27 cellular contexts compared by ENCODE assay signal in genomic region chr3:181797431-181797830, GRCh38.
"Had no signal": no experiment of that assay in that cellular context is flagged by ENCODE, and none has a peak within 500 bp of the region (broad histone marks: within the 10 kb centered on the region; RNA-seq: fewer than 3 reads in every experiment).

No MANE protein-coding gene starts in this region.

- H3K27ac ChIP-seq: breast epithelium, epithelial cell of prostate, esophagus squamous epithelium, left ventricle myocardium inferior, pancreas, psoas muscle, sigmoid colon, vagina had no signal

- ATAC-seq: activated CD8-positive, alpha-beta T cell treated with anti-CD3 and anti-CD28 coated beads for 36 hours; activated naive CD8-positive, alpha-beta T cell treated with anti-CD3 and anti-CD28 coated beads, Interleukin-2, amount 50 U/mL, for 24 hours; activated T-cell treated with anti-CD3 and anti-CD28 coated beads, Interleukin-2, amount 50 U/mL, for 4 hours; activated T-helper 17 cell treated with anti-CD3 and anti-CD28 coated beads, Interleukin-2, amount 50 U/mL, for 72 hours; mucosa of descending colon; natural killer cell treated with Interleukin-12 subunit alpha and Interleukin-12 subunit beta and Interleukin-15 and Interleukin-18, amount 100 ng/mL, for 72 hours; pancreas; psoas muscle; stimulated activated memory B cell treated with anti-CD40 and anti-IgM and Interleukin-4, amounts not matched to agents 10 μg/mL and 1 μg/mL and 100 μg/mL, for 72 hours; stimulated activated naive CD8-positive, alpha-beta T cell treated with anti-CD3 and anti-CD28 coated beads, Interleukin-15, amount 100 ng/mL, for 72 hours had no signal

- H3K4me3 ChIP-seq: breast epithelium, esophagus squamous epithelium, left ventricle myocardium inferior, mucosa of descending colon, pancreas, psoas muscle, sigmoid colon, vagina had no signal

- H3K9me3 ChIP-seq: breast epithelium, esophagus squamous epithelium, left ventricle myocardium inferior, mucosa of descending colon, pancreas, psoas muscle, sigmoid colon, vagina had no signal

- H3K36me3 ChIP-seq: breast epithelium, esophagus squamous epithelium, left ventricle myocardium inferior, pancreas, sigmoid colon, vagina had no signal

- DNase-seq: activated B cell treated with CpG ODN at 0.5 μM for 24 hours; activated CD4-positive, alpha-beta T cell treated with anti-CD3 and anti-CD28 coated beads, Interleukin-2, amount 50 U/mL, for 1 hour; activated CD8-positive, alpha-beta T cell treated with anti-CD3 and anti-CD28 coated beads for 36 hours; activated gamma-delta T cell treated with Interleukin-2 at 50 U/mL for 16 hours; activated naive CD8-positive, alpha-beta T cell treated with anti-CD3 and anti-CD28 coated beads, Interleukin-2, amount 50 U/mL, for 24 hours; activated T-cell treated with anti-CD3 and anti-CD28 coated beads, Interleukin-2, amount 50 U/mL, for 4 hours; amygdala; central memory CD4-positive, alpha-beta T cell; endodermal cell; esophagus squamous epithelium; left ventricle myocardium inferior; mucosa of descending colon; pancreas; psoas muscle; sigmoid colon; small intestine; stimulated activated CD4-positive, alpha-beta T cell treated with anti-CD3 and anti-CD28 coated beads, Interleukin-4, amount 100 ng/mL, for 24 hours; stimulated activated naive CD8-positive, alpha-beta T cell treated with anti-CD3 and anti-CD28 coated beads, Interleukin-15, amount 100 ng/mL, for 72 hours; substantia nigra had no signal

- FAIRE-seq: frontal cortex, islet of Langerhans, pancreas, small intestine had no signal
